Comparison of ENCODE assay signal across 10 cellular contexts in the genomic region with DNA sequence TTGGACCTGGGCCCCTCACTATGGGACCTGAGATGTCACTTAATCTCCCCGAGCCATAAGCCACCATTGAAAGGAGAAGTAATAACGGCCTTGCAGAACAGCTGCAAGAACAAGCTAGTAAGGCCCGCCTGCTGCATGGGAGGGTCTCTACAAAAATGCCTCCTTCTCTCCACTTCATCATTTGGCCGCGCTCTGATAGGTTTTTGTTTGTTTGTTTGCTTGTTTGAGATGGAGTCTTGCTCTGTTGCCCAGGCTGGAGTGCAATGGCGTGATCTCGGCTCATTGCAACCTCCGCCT.
"Had no signal": no experiment of that assay in that cellular context is flagged by ENCODE, and none has a peak within 500 bp of the region (broad histone marks: within the 10 kb centered on the region; RNA-seq: fewer than 3 reads in every experiment).

No MANE protein-coding gene starts in this region.

- H3K9me3 Mint-ChIP-seq: activated naive CD8-positive, alpha-beta T cell treated with anti-CD3 and anti-CD28 coated beads, Interleukin-2, amount 50 U/mL, for 24 hours; activated T-cell treated with anti-CD3 and anti-CD28 coated beads, Interleukin-2, amount 50 U/mL, for 4 hours; naive thymus-derived CD8-positive, alpha-beta T cell; stimulated activated naive CD8-positive, alpha-beta T cell treated with anti-CD3 and anti-CD28 coated beads, Interleukin-15, amount 100 ng/mL, for 72 hours had no signal

- H3K36me3 Mint-ChIP-seq: activated CD8-positive, alpha-beta memory T cell treated with anti-CD3 and anti-CD28 coated beads, Interleukin-2, amount 10 ng/mL, durations not matched to agents 7 days and 5 days; naive thymus-derived CD8-positive, alpha-beta T cell had no signal

- H3K9me3 ChIP-seq: ascending aorta, lower lobe of right lung, pancreas, thoracic aorta had no signal

- H3K27me3 ChIP-seq: ascending aorta, dorsolateral prefrontal cortex, pancreas had no signal

- H3K27ac Mint-ChIP-seq: activated CD8-positive, alpha-beta memory T cell treated with anti-CD3 and anti-CD28 coated beads, Interleukin-2, amount 10 ng/mL, durations not matched to agents 7 days and 5 days; activated naive CD8-positive, alpha-beta T cell treated with anti-CD3 and anti-CD28 coated beads, Interleukin-2, amount 50 U/mL, for 24 hours; stimulated activated naive CD8-positive, alpha-beta T cell treated with anti-CD3 and anti-CD28 coated beads, Interleukin-15, amount 100 ng/mL, for 72 hours had no signal

- H3K27ac ChIP-seq: ascending aorta, lower lobe of right lung, pancreas, thoracic aorta had no signal

- H3K36me3 ChIP-seq: ascending aorta, lower lobe of right lung, pancreas, thoracic aorta had no signal

- H3K4me3 Mint-ChIP-seq: activated CD8-positive, alpha-beta memory T cell treated with anti-CD3 and anti-CD28 coated beads, Interleukin-2, amount 10 ng/mL, durations not matched to agents 7 days and 5 days; activated naive CD8-positive, alpha-beta T cell treated with anti-CD3 and anti-CD28 coated beads, Interleukin-2, amount 50 U/mL, for 24 hours; activated T-cell treated with anti-CD3 and anti-CD28 coated beads, Interleukin-2, amount 50 U/mL, for 4 hours; stimulated activated naive CD8-positive, alpha-beta T cell treated with anti-CD3 and anti-CD28 coated beads, Interleukin-15, amount 100 ng/mL, for 72 hours had no signal

- H3K4me3 ChIP-seq: ascending aorta, lower lobe of right lung, pancreas had no signal

- H3K27me3 Mint-ChIP-seq: activated CD8-positive, alpha-beta memory T cell treated with anti-CD3 and anti-CD28 coated beads, Interleukin-2, amount 10 ng/mL, durations not matched to agents 7 days and 5 days; activated naive CD8-positive, alpha-beta T cell treated with anti-CD3 and anti-CD28 coated beads, Interleukin-2, amount 50 U/mL, for 24 hours; naive thymus-derived CD8-positive, alpha-beta T cell; stimulated activated naive CD8-positive, alpha-beta T cell treated with anti-CD3 and anti-CD28 coated beads, Interleukin-15, amount 100 ng/mL, for 72 hours had no signal
